17 cellular contexts compared by ENCODE assay signal in the genomic region with DNA sequence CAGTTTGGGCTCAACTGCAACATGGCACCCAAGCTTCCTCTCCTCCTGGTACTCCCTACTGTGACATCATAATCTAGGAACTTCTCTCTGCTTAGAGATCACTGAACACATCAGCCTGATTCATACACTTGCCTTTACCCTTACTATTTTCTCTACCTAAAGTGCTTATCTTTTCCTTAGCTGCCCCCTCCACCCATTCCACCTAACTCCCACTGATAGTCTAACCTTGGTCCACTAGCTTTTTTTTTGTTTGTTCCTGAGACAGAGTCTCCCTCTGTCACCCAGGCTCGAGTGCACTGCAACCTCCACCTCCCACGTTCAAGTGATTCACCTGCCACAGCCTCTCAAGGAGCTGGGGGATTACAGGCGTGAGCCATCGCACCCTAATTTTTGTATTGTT. TPM values are rescaled to one million over a fixed set of nuclear protein-coding genes. Genes with fewer than 3 reads are reported as not detected.
DNase-seq lines count a peak whose midpoint lies in the region; ATAC-seq, FAIRE-seq and TF ChIP-seq lines count a peak whose summit lies in the region.
"Had no signal": no experiment of that assay in that cellular context is flagged by ENCODE, and none has a peak within 500 bp of the region (broad histone marks: within the 10 kb centered on the region; RNA-seq: fewer than 3 reads in every experiment).

No MANE protein-coding gene starts in this region.

- no peak overlapping the region for H3K27ac ChIP-seq in left lung
- H3K27ac ChIP-seq: right lobe of liver, transverse colon had no signal

- TF ChIP-seq CTCF in astrocyte of the spinal cord (IDR thresholded peaks at IDR 0.05; ENCODE audit: low read depth, low read length) (no peak), left lung (IDR thresholded peaks at IDR 0.05) (no peak)

- no peaks in the 10 kb centered on the region for H3K27me3 ChIP-seq in left lung
- H3K27me3 ChIP-seq: right lobe of liver, transverse colon had no signal

- H3K4me3 ChIP-seq in astrocyte of the spinal cord (ENCODE audit: low read depth, low read length) (no peak overlapping the region), left lung (no peak overlapping the region)
- H3K4me3 ChIP-seq: right lobe of liver, transverse colon had no signal

- peak; percentile 70 for DNase-seq in ELR (ENCODE audit: low read depth)
- no peak for DNase-seq in HTR-8/SVneo (ENCODE audit: insufficient read length, low spot score)
- DNase-seq in astrocyte of the spinal cord (ENCODE audit: low read depth, low spot score): peak; percentile 8
- DNase-seq in left lung: no peak
- DNase-seq in COLO668 (lab: John Stamatoyannopoulos, UW; ENCODE audit: unreplicated experiment): no peak
- no peak for DNase-seq in G401 (ENCODE audit: low spot score)
- DNase-seq: CD8-positive, alpha-beta memory T cell; erythroblast; kidney; naive B cell; NCI-H1105 treated with DMSO at 0.1 percent for 48 hours; NCI-H526; right lobe of liver; stimulated activated naive B cell treated with anti-CD40 and anti-IgM and Interleukin-4, amounts not matched to agents 10 μg/mL and 1 μg/mL and 100 μg/mL, for 72 hours; transverse colon had no signal

- ATAC-seq in left lung (peak; percentile 31), HG03354 (IDR thresholded peaks at IDR 0.05; ENCODE audit: poor library complexity, severe bottlenecking, unreplicated experiment) (no peak)
- ATAC-seq: HCT116; right lobe of liver; stimulated activated naive B cell treated with anti-CD40 and anti-IgM and Interleukin-4, amounts not matched to agents 10 μg/mL and 1 μg/mL and 100 μg/mL, for 72 hours had no signal

- peak; percentile 85 for FAIRE-seq in HTR-8/SVneo (lab: Jason Lieb, UNC)
- FAIRE-seq: kidney had no signal

- in situ Hi-C loops in astrocyte of the spinal cord (cut with HindIII; ENCODE audit: low sequenced_read_pairs): no loop called here
- in situ Hi-C loops in G401 (cut with HindIII; ENCODE audit: low sequenced_read_pairs): no loop called here

- no peaks in the 10 kb centered on the region for H3K4me1 ChIP-seq in left lung
- H3K4me1 ChIP-seq: right lobe of liver, transverse colon had no signal

- intact Hi-C loops in left lung (cut with DNase I): no loop called here

- peaks cover 0 to 24% of the 10 kb centered on the region in 2 donors for H3K36me3 ChIP-seq in left lung

- no peaks in the 10 kb centered on the region for H3K9me3 ChIP-seq in left lung
- H3K9me3 ChIP-seq: right lobe of liver, transverse colon had no signal

RNA-seq across cellular contexts. Expression of gene CUL2, which starts 15.9 kb away (rescaled TPM):
- 10 to 100 TPM; 28.7 to 36.3 TPM for total RNA-seq in left lung
- total RNA-seq in G401 (2014; rRNA removed; shearing (Covaris generic)): 17.2 and 29.2 TPM in 2 replicates

RNA-seq across cellular contexts. Expression of gene CREM, which starts 52.4 kb away (rescaled TPM):
- 10 to 100 TPM; 17.6 to 25.7 TPM for total RNA-seq in left lung
- total RNA-seq in G401 (2014; rRNA removed; shearing (Covaris generic)): 58.3 and 108 TPM in 2 replicates

Comparison
In these comparisons a context has a peak if more than half of its experiments do, and no peak if none do; other contexts are left out.
1. DNase-seq: peak in ELR (single experiment) and astrocyte of the spinal cord (single experiment); none in HTR-8/SVneo (single experiment), left lung (0 of 2), COLO668 (single experiment) and G401 (single experiment).